In the genomic region with DNA sequence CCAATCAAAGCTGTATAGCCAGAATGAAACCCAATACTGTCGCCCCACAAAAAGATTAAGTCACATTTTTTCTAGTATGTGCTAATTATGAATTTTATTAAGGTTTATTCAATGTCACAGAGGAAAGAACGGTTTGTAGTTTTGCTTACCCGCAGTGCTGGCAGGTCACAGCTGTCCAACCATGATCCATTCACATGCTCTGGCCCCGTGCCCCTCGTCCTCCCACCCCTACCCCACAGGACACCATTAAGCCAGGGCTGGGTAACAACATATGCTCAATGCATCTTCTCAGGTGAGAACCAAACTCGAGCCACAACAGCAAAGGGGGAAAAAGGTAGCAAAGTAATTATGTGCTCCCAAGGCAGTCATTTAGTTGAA, we compare ENCODE assay signal across 8 cellular contexts. TPM values are rescaled to one million over a fixed set of nuclear protein-coding genes. Genes with fewer than 3 reads are reported as not detected.
DNase-seq lines count a peak whose midpoint lies in the region; ATAC-seq and TF ChIP-seq lines count a peak whose summit lies in the region.
"Had no signal": no experiment of that assay in that cellular context is flagged by ENCODE, and none has a peak within 500 bp of the region (broad histone marks: within the 10 kb centered on the region; RNA-seq: fewer than 3 reads in every experiment).

No MANE protein-coding gene starts in this region.

- peaks cover 18% of the 10 kb centered on the region for H3K36me3 ChIP-seq in iPS-20b (ENCODE audit: insufficient read depth, low read depth, low read length)
- H3K36me3 ChIP-seq: prostate gland had no signal

- H3K9ac ChIP-seq in iPS-20b (ENCODE audit: low read depth, low read length): peak overlapping the region; percentile 55; the same call in 1 of the 2 replicates

- DNase-seq in HL-60 (ENCODE audit: low read depth in 1 of 2, low spot score in 1 of 2): no peak
- DNase-seq in activated CD4-positive, alpha-beta memory T cell treated with anti-CD3 and anti-CD28 coated beads for 36 hours: no peak
- DNase-seq in stimulated activated naive B cell treated with anti-CD40 and anti-IgM and Interleukin-4, amounts not matched to agents 10 μg/mL and 1 μg/mL and 100 μg/mL, for 72 hours: no peak
- DNase-seq in NCI-H1694 treated with DMSO at 0.1 percent for 48 hours (lab: John Stamatoyannopoulos, UW): no peak
- DNase-seq in NCI-H446 treated with DMSO at 0.1 percent for 48 hours (lab: John Stamatoyannopoulos, UW): no peak

- POLR2A ChIA-PET in activated CD4-positive, alpha-beta memory T cell treated with anti-CD3 and anti-CD28 coated beads for 36 hours (lab: Charles Lee): interaction anchor here (0.7 to 1.4 kb wide), 5 partner anchors 11 to 130 kb away, joined by 3 to 4 read pairs (median 3); a partner anchor contains a TSS

- H3K27me3 ChIP-seq in HL-60 (ENCODE audit: insufficient read depth, poor library complexity, severe bottlenecking): no peaks in the 10 kb centered on the region
- H3K27me3 ChIP-seq in iPS-20b (ENCODE audit: insufficient read depth, low read length): no peaks in the 10 kb centered on the region

- H3K4me3 Mint-ChIP-seq in activated CD4-positive, alpha-beta memory T cell treated with anti-CD3 and anti-CD28 coated beads for 36 hours: peak overlapping the region; percentile 94
- H3K4me3 Mint-ChIP-seq in stimulated activated naive B cell treated with anti-CD40 and anti-IgM and Interleukin-4, amounts not matched to agents 10 μg/mL and 1 μg/mL and 100 μg/mL, for 72 hours: peak overlapping the region; percentile 89 to 91

- CTCF ChIA-PET in activated CD4-positive, alpha-beta memory T cell treated with anti-CD3 and anti-CD28 coated beads for 36 hours (lab: Charles Lee): interaction anchor here (0.7 to 1.8 kb wide), 6 partner anchors 14 to 73 kb away, joined by 3 to 5 read pairs (median 4); a partner anchor contains a TSS

- H3K9me3 Mint-ChIP-seq in activated CD4-positive, alpha-beta memory T cell treated with anti-CD3 and anti-CD28 coated beads for 36 hours: no peaks in the 10 kb centered on the region
- no peaks in the 10 kb centered on the region for H3K9me3 Mint-ChIP-seq in stimulated activated naive B cell treated with anti-CD40 and anti-IgM and Interleukin-4, amounts not matched to agents 10 μg/mL and 1 μg/mL and 100 μg/mL, for 72 hours

- H3K4me1 ChIP-seq in iPS-20b (ENCODE audit: insufficient read depth, low read length): peaks cover 4% of the 10 kb centered on the region; the same call in 1 of the 2 replicates
- H3K4me1 ChIP-seq: prostate gland had no signal

- no peaks in the 10 kb centered on the region for H3K9me3 ChIP-seq in iPS-20b (ENCODE audit: insufficient read depth, low read depth, low read length)
- H3K9me3 ChIP-seq: prostate gland had no signal

- H3K36me3 Mint-ChIP-seq in activated CD4-positive, alpha-beta memory T cell treated with anti-CD3 and anti-CD28 coated beads for 36 hours: no peaks in the 10 kb centered on the region
- peaks cover 0 to 5% of the 10 kb centered on the region in 2 donors for H3K36me3 Mint-ChIP-seq in stimulated activated naive B cell treated with anti-CD40 and anti-IgM and Interleukin-4, amounts not matched to agents 10 μg/mL and 1 μg/mL and 100 μg/mL, for 72 hours

- peaks cover 14% of the 10 kb centered on the region for H3K4me1 Mint-ChIP-seq in activated CD4-positive, alpha-beta memory T cell treated with anti-CD3 and anti-CD28 coated beads for 36 hours (ENCODE audit: low read depth)
- H3K4me1 Mint-ChIP-seq in stimulated activated naive B cell treated with anti-CD40 and anti-IgM and Interleukin-4, amounts not matched to agents 10 μg/mL and 1 μg/mL and 100 μg/mL, for 72 hours: peaks cover 9 to 18% of the 10 kb centered on the region in 2 donors

- H3K27ac Mint-ChIP-seq in activated CD4-positive, alpha-beta memory T cell treated with anti-CD3 and anti-CD28 coated beads for 36 hours: no peak overlapping the region
- H3K27ac Mint-ChIP-seq in stimulated activated naive B cell treated with anti-CD40 and anti-IgM and Interleukin-4, amounts not matched to agents 10 μg/mL and 1 μg/mL and 100 μg/mL, for 72 hours: peak overlapping the region; percentile 85

- H3K4me3 ChIP-seq in HL-60 (replicated peaks; ENCODE audit: insufficient read depth, low read length) (peak overlapping the region; percentile 86), iPS-20b (ENCODE audit: low read length) (peak overlapping the region; percentile 92; the same call in 1 of the 2 replicates)

- ATAC-seq in stimulated activated naive B cell treated with anti-CD40 and anti-IgM and Interleukin-4, amounts not matched to agents 10 μg/mL and 1 μg/mL and 100 μg/mL, for 72 hours (replicated peaks): no peak
- no peak for ATAC-seq in GM21526 (IDR thresholded peaks at IDR 0.05; ENCODE audit: low FRiP score, unreplicated experiment)

- intact Hi-C loops in activated CD4-positive, alpha-beta memory T cell treated with anti-CD3 and anti-CD28 coated beads for 36 hours (cut with micrococcal nuclease): loop anchor here (1.0 to 2.0 kb wide), 2 partner anchors 37 to 38 kb away; a partner anchor contains a TSS

- H3K27ac ChIP-seq in HL-60 (replicated peaks) (peak overlapping the region; percentile 74), iPS-20b (ENCODE audit: low read length) (no peak overlapping the region)

- TF ChIP-seq CTCF in HL-60 (IDR thresholded peaks at IDR 0.05; ENCODE audit: insufficient read depth, low read length): no peak

- H3K27me3 Mint-ChIP-seq in activated CD4-positive, alpha-beta memory T cell treated with anti-CD3 and anti-CD28 coated beads for 36 hours: no peaks in the 10 kb centered on the region
- no peaks in the 10 kb centered on the region for H3K27me3 Mint-ChIP-seq in stimulated activated naive B cell treated with anti-CD40 and anti-IgM and Interleukin-4, amounts not matched to agents 10 μg/mL and 1 μg/mL and 100 μg/mL, for 72 hours

RNA-seq across cellular contexts. Expression of a gene that starts 0.6 kb away (rescaled TPM):
- 10 to 100 TPM; 17.2 to 18.1 TPM for total RNA-seq in activated CD4-positive, alpha-beta memory T cell treated with anti-CD3 and anti-CD28 coated beads for 36 hours

RNA-seq across cellular contexts. Expression of a gene that starts 36.7 kb away (rescaled TPM):
- 100 to 1,000 TPM; 108 TPM for total RNA-seq in activated CD4-positive, alpha-beta memory T cell treated with anti-CD3 and anti-CD28 coated beads for 36 hours

RNA-seq across cellular contexts. Expression of a gene that starts 37.5 kb away (rescaled TPM):
- total RNA-seq in activated CD4-positive, alpha-beta memory T cell treated with anti-CD3 and anti-CD28 coated beads for 36 hours: 10 to 100 TPM; 34.0 to 35.1 TPM

RNA-seq across cellular contexts. Expression of a gene that starts 37.6 kb away (rescaled TPM):
- total RNA-seq in activated CD4-positive, alpha-beta memory T cell treated with anti-CD3 and anti-CD28 coated beads for 36 hours: 10 to 100 TPM; 11.4 to 12.3 TPM

RNA-seq across cellular contexts. Expression of a gene that starts 44.7 kb away (rescaled TPM):
- total RNA-seq in activated CD4-positive, alpha-beta memory T cell treated with anti-CD3 and anti-CD28 coated beads for 36 hours: 10 to 100 TPM; 27.5 to 28.2 TPM
